Comparison of ENCODE assay signal across 8 cellular contexts in genomic region chr4:1566301-1566837, GRCh38.
DNase-seq lines count a peak whose midpoint lies in the region; ATAC-seq, FAIRE-seq and TF ChIP-seq lines count a peak whose summit lies in the region.
"Not testable (repeated sequence)": the region's sequence is repeated elsewhere in the genome, so short reads cannot be mapped to it uniquely, and the experiment has no call there.

No MANE protein-coding gene starts in this region.

- H3K27ac Mint-ChIP-seq in activated T-cell treated with anti-CD3 and anti-CD28 coated beads, Interleukin-2, amount 50 U/mL, for 72 hours, result not testable (repeated sequence)

- not testable (repeated sequence) for H3K4me2 ChIP-seq in osteoblast (ENCODE audit: insufficient read depth, low read length)

- H3K9me3 ChIP-seq in MG63; colonic mucosa; osteoblast (ENCODE audit: low read depth, low read length): not testable (repeated sequence)

- CTCF ChIA-PET in RWPE1 (lab: Yijun Ruan, JAX), result interaction anchor here (1.0 kb wide), 1 partner anchor 18 kb away, joined by 3 read pairs; no protein-coding TSS in a partner anchor

- H3K27me3 ChIP-seq in MG63; colonic mucosa; osteoblast (ENCODE audit: insufficient read depth, low read length): not testable (repeated sequence)

- not testable (repeated sequence) for H3K4me1 Mint-ChIP-seq in activated T-cell treated with anti-CD3 and anti-CD28 coated beads, Interleukin-2, amount 50 U/mL, for 72 hours (ENCODE audit: low read depth)

- DNase-seq in 8988T (peak; percentile 82), MG63 (peak; percentile 9), RWPE1 (ENCODE audit: low spot score) (peak; percentile 64), colonic mucosa (peak; percentile 63), iPS-NIHi7 (ENCODE audit: extremely low spot score) (peak; percentile 86), osteoblast (ENCODE audit: insufficient read length, low spot score, missing footprints) (peak; percentile 90)
- DNase-seq in activated T-cell treated with anti-CD3 and anti-CD28 coated beads, Interleukin-2, amount 50 U/mL, for 72 hours, result not testable (repeated sequence)

- FAIRE-seq in G401.6 (lab: Jason Lieb, UNC), result peak; percentile 94

- POLR2A ChIA-PET in RWPE1 (lab: Yijun Ruan, JAX; ENCODE audit: low non-redundant PET), result not testable (repeated sequence)

- TF ChIP-seq CTCF in RWPE1 (conservative IDR thresholded peaks at IDR 0.05; ENCODE audit: low read depth); colonic mucosa (IDR thresholded peaks at IDR 0.05); osteoblast (IDR thresholded peaks at IDR 0.05; ENCODE audit: extremely low read depth, low read depth, low read length): not testable (repeated sequence)

- not testable (repeated sequence) for H3K4me3 ChIP-seq in MG63; colonic mucosa; osteoblast (ENCODE audit: insufficient read depth, low read length)

- not testable (repeated sequence) for H2AFZ ChIP-seq in osteoblast (ENCODE audit: low read length)

- peak; percentile 25 to 26 for ATAC-seq in activated T-cell treated with anti-CD3 and anti-CD28 coated beads, Interleukin-2, amount 50 U/mL, for 72 hours (replicated peaks in 1 of 2)

- not testable (repeated sequence) for H3K9ac ChIP-seq in colonic mucosa (ENCODE audit: low read depth in 2 of 2, low read length in 2 of 2)

- H3K4me1 ChIP-seq in colonic mucosa; osteoblast (ENCODE audit: insufficient read depth, low read length): not testable (repeated sequence)

- H3K27ac ChIP-seq in RWPE1, result peak overlapping the region; percentile 39
- not testable (repeated sequence) for H3K27ac ChIP-seq in colonic mucosa; osteoblast (ENCODE audit: low read depth, low read length)

- not testable (repeated sequence) for H3K79me2 ChIP-seq in osteoblast (ENCODE audit: insufficient read depth, low read length)

- not testable (repeated sequence) for H4K20me1 ChIP-seq in osteoblast (ENCODE audit: insufficient read depth, low read length)

- intact Hi-C loops in colonic mucosa (cut with DNase I), result not testable (repeated sequence)

- H3K36me3 ChIP-seq in MG63; colonic mucosa; osteoblast (ENCODE audit: insufficient read depth, low read length): not testable (repeated sequence)

- not testable (repeated sequence) for H3K27me3 Mint-ChIP-seq in activated T-cell treated with anti-CD3 and anti-CD28 coated beads, Interleukin-2, amount 50 U/mL, for 72 hours (ENCODE audit: low read depth)

- H3K4me3 Mint-ChIP-seq in activated T-cell treated with anti-CD3 and anti-CD28 coated beads, Interleukin-2, amount 50 U/mL, for 72 hours, result peak overlapping the region in 1 of 2 donors; percentile 25

- H3K9me3 Mint-ChIP-seq in activated T-cell treated with anti-CD3 and anti-CD28 coated beads, Interleukin-2, amount 50 U/mL, for 72 hours, result not testable (repeated sequence)

- H3K36me3 Mint-ChIP-seq in activated T-cell treated with anti-CD3 and anti-CD28 coated beads, Interleukin-2, amount 50 U/mL, for 72 hours (ENCODE audit: insufficient read depth in 2 of 2), result not testable (repeated sequence)
